Comparison of ENCODE assay signal across 17 cellular contexts in genomic region chr16:13510425-13511151, GRCh38.
A peak's percentile ranks its signal among the peaks of the same experiment; 100 is the strongest.
DNase-seq lines count a peak whose midpoint lies in the region; ATAC-seq, FAIRE-seq and TF ChIP-seq lines count a peak whose summit lies in the region.
"Had no signal": no experiment of that assay in that cellular context is flagged by ENCODE, and none has a peak within 500 bp of the region (broad histone marks: within the 10 kb centered on the region; RNA-seq: fewer than 3 reads in every experiment).

No MANE protein-coding gene starts in this region.

- in situ Hi-C loops in HepG2 (cut with HindIII; ENCODE audit: extremely low pct_ligation_motif_present, low pct_unique_long_range_greater_than_20kb): no loop called here

- no peaks in the 10 kb centered on the region for H3K36me3 Mint-ChIP-seq in CD14-positive monocyte
- H3K36me3 Mint-ChIP-seq in activated T-helper 17 cell treated with anti-CD3 and anti-CD28 coated beads, Interleukin-2, amount 50 U/mL, for 72 hours (ENCODE audit: low read depth): no peaks in the 10 kb centered on the region

- no peak overlapping the region for H3K4me3 ChIP-seq in H7 (ENCODE audit: insufficient read depth, low read depth, low read length)
- H3K4me3 ChIP-seq in HepG2 (replicated peaks in 1 of 3; ENCODE audit: insufficient read depth in 1 of 3, low read depth in 2 of 3, low read length in 3 of 3): no peak overlapping the region

- no peak overlapping the region for H3K27ac Mint-ChIP-seq in CD14-positive monocyte
- no peak overlapping the region for H3K27ac Mint-ChIP-seq in activated T-helper 17 cell treated with anti-CD3 and anti-CD28 coated beads, Interleukin-2, amount 50 U/mL, for 72 hours
- H3K27ac Mint-ChIP-seq: activated naive CD4-positive, alpha-beta T cell treated with anti-CD3 and anti-CD28 coated beads, Interleukin-2, amount 50 U/mL, for 72 hours had no signal

- H2AFZ ChIP-seq in HepG2 (ENCODE audit: low read length): no peak overlapping the region
- H2AFZ ChIP-seq: parathyroid adenoma had no signal

- no peaks in the 10 kb centered on the region for H3K4me1 Mint-ChIP-seq in CD14-positive monocyte
- no peaks in the 10 kb centered on the region for H3K4me1 Mint-ChIP-seq in activated T-helper 17 cell treated with anti-CD3 and anti-CD28 coated beads, Interleukin-2, amount 50 U/mL, for 72 hours

- no peak overlapping the region for H3K4me3 Mint-ChIP-seq in CD14-positive monocyte
- no peak overlapping the region for H3K4me3 Mint-ChIP-seq in activated T-helper 17 cell treated with anti-CD3 and anti-CD28 coated beads, Interleukin-2, amount 50 U/mL, for 72 hours

- H3K36me3 ChIP-seq in H7 (replicated peaks; ENCODE audit: control insufficient read depth, insufficient read depth, low read length): no peaks in the 10 kb centered on the region
- H3K36me3 ChIP-seq in HepG2 (replicated peaks in 1 of 2; ENCODE audit: control insufficient read depth in 1 of 2, insufficient read depth in 2 of 2, low read length in 2 of 2): no peaks in the 10 kb centered on the region

- H3K27me3 Mint-ChIP-seq in CD14-positive monocyte (ENCODE audit: low read depth in 3 of 3): peaks cover 0 to 2% (median 1%) of the 10 kb centered on the region in 3 donors
- no peaks in the 10 kb centered on the region for H3K27me3 Mint-ChIP-seq in activated T-helper 17 cell treated with anti-CD3 and anti-CD28 coated beads, Interleukin-2, amount 50 U/mL, for 72 hours

- FAIRE-seq in HepG2 (lab: Jason Lieb, UNC): peak; percentile 8
- FAIRE-seq: GM12891, keratinocyte had no signal

- no peak overlapping the region for H3K4me2 ChIP-seq in HepG2 (ENCODE audit: low read depth, low read length)

- intact Hi-C loops in CD14-positive monocyte (cut with micrococcal nuclease): no loop called here
- intact Hi-C loops in HepG2 (cut with micrococcal nuclease; ENCODE audit: unreplicated experiment): no loop called here
- intact Hi-C loops in sciatic nerve (cut with DNase I): no loop called here

- TF ChIP-seq POLR2A in HepG2 (IDR thresholded peaks at IDR 0.05; ENCODE audit: insufficient read depth in 1 of 2, low read depth in 2 of 2, low read length in 2 of 2): no peak

- no peaks in the 10 kb centered on the region for H3K27me3 ChIP-seq in H7 (ENCODE audit: control insufficient read depth, insufficient read depth, low read length)
- H3K27me3 ChIP-seq in HepG2 (ENCODE audit: control insufficient read depth in 1 of 2, insufficient read depth in 2 of 2, low read length in 2 of 2): 0 out of 5 replicates have a peak, but pooled peaks cover 0 to 3% of the 10 kb centered on the region in 2 experiments

- H4K20me1 ChIP-seq in HepG2 (ENCODE audit: insufficient read depth, low read length): no peaks in the 10 kb centered on the region

- H3K9me3 ChIP-seq in HepG2 (ENCODE audit: low read length): peaks cover 9% of the 10 kb centered on the region

- CTCF ChIA-PET in HepG2 (lab: Yijun Ruan, JAX; ENCODE audit: low intra/inter-chr PET ratio, low total read pairs): no interaction called here

- peak; percentile 29 for TF ChIP-seq CTCF in CD14-positive monocyte (IDR thresholded peaks at IDR 0.05)
- peak; percentile 52 for TF ChIP-seq CTCF in HepG2 (CRISPR knock-in tag; IDR thresholded peaks at IDR 0.05)

- peaks cover 2 to 16% (median 12%) of the 10 kb centered on the region in 7 donors for H3K9me3 Mint-ChIP-seq in CD14-positive monocyte
- peaks cover 15% of the 10 kb centered on the region for H3K9me3 Mint-ChIP-seq in activated T-helper 17 cell treated with anti-CD3 and anti-CD28 coated beads, Interleukin-2, amount 50 U/mL, for 72 hours

- H3K4me1 ChIP-seq in HepG2 (ENCODE audit: insufficient read depth, low read length): no peaks in the 10 kb centered on the region
- H3K4me1 ChIP-seq: parathyroid adenoma had no signal

- TF ChIP-seq EP300 in HepG2 (IDR thresholded peaks at IDR 0.05; ENCODE audit: low read depth in 2 of 2, low read length in 2 of 2) (no peak), HepG2 (CRISPR knock-in tag; IDR thresholded peaks at IDR 0.05; ENCODE audit: borderline replicate concordance) (no peak)

- POLR2A ChIA-PET in HepG2 (lab: Yijun Ruan, JAX): no interaction called here

- BruUV-seq in HepG2 (replicated peaks; lab: Mats Ljungman, UMichigan): no TSS peak

- 7% methylated on average over 5 of the region's 5 CpGs for WGBS in HepG2 (ENCODE audit: low lambda C conversion rate)

- no peak for DNase-seq in CD14-positive monocyte (ENCODE audit: low spot score)
- DNase-seq in H7: peak; percentile 12
- peak; percentile 6 for DNase-seq in RPMI8226
- DNase-seq in HepG2 (ENCODE audit: low spot score): peak; percentile 23
- DNase-seq in medulla oblongata (ENCODE audit: extremely low spot score): no peak
- DNase-seq in sciatic nerve (ENCODE audit: low spot score): no peak
- DNase-seq: activated CD8-positive, alpha-beta memory T cell treated with anti-CD3 and anti-CD28 coated beads, Interleukin-2, amount 50 U/mL, for 48 hours; DMS53; NCI-H1105 treated with DMSO at 0.1 percent for 48 hours; NCI-H226; substantia nigra had no signal

- no peak overlapping the region for H3K9ac ChIP-seq in HepG2 (ENCODE audit: insufficient read depth, low read depth, low read length)
- H3K9ac ChIP-seq: parathyroid adenoma had no signal

- no peak overlapping the region for H3K27ac ChIP-seq in HepG2 (ENCODE audit: extremely low read length, insufficient read depth, low read length)
- H3K27ac ChIP-seq: parathyroid adenoma had no signal

- TF ChIP-seq RAD21 in HepG2 (CRISPR knock-in tag; IDR thresholded peaks at IDR 0.05): no peak

- H3K79me2 ChIP-seq in HepG2 (ENCODE audit: insufficient read depth, low read length): no peaks in the 10 kb centered on the region
- H3K79me2 ChIP-seq: parathyroid adenoma had no signal

- peak; percentile 54; the same call in 1 of the 3 replicates for ATAC-seq in HepG2
- no peak for ATAC-seq in sciatic nerve
- ATAC-seq in activated T-helper 17 cell treated with anti-CD3 and anti-CD28 coated beads, Interleukin-2, amount 50 U/mL, for 72 hours (replicated peaks): no peak
- no peak for ATAC-seq in GM21360 (IDR thresholded peaks at IDR 0.05; ENCODE audit: unreplicated experiment)
- ATAC-seq: activated naive CD4-positive, alpha-beta T cell treated with anti-CD3 and anti-CD28 coated beads, Interleukin-2, amount 50 U/mL, for 72 hours had no signal

TF ChIP-seq in HepG2, 621 proteins besides CTCF, POLR2A, EP300 and RAD21 (continues in another document):
- TF ChIP-seq MBD4 (IDR thresholded peaks at IDR 0.05; ENCODE audit: borderline replicate concordance, low read length) (no peak), FOXM1 (CRISPR knock-in tag; IDR thresholded peaks at IDR 0.05) (no peak), CBX2 (IDR thresholded peaks at IDR 0.05; ENCODE audit: low read depth, low read length) (no peak), CBX2 (CRISPR knock-in tag; IDR thresholded peaks at IDR 0.05; ENCODE audit: low read depth) (no peak), RFX5 (IDR thresholded peaks at IDR 0.05; ENCODE audit: low read depth, low read length) (no peak), CBX5 (CRISPR knock-in tag; IDR thresholded peaks at IDR 0.05; ENCODE audit: borderline replicate concordance) (no peak), ZNF775 (CRISPR knock-in tag; IDR thresholded peaks at IDR 0.05; ENCODE audit: borderline replicate concordance) (no peak), MAFK (conservative IDR thresholded peaks at IDR 0.05 in 1 of 2, IDR thresholded peaks at IDR 0.05 in 1 of 2; ENCODE audit: low read length in 2 of 2) (peak; percentile 85 to 86), KLF15 (CRISPR knock-in tag; IDR thresholded peaks at IDR 0.05; ENCODE audit: borderline replicate concordance) (no peak), ZNF180 (CRISPR knock-in tag; IDR thresholded peaks at IDR 0.05; ENCODE audit: borderline replicate concordance, low read depth) (no peak), ZNF674 (CRISPR knock-in tag; IDR thresholded peaks at IDR 0.05; ENCODE audit: low read depth) (no peak), TRAFD1 (CRISPR knock-in tag; IDR thresholded peaks at IDR 0.05; ENCODE audit: borderline replicate concordance) (no peak), POLR2AphosphoS5 (IDR thresholded peaks at IDR 0.05; ENCODE audit: low read depth, low read length) (no peak), NR1H2 (CRISPR knock-in tag; IDR thresholded peaks at IDR 0.05; ENCODE audit: borderline replicate concordance, low read depth) (no peak), ZNF572 (CRISPR knock-in tag; IDR thresholded peaks at IDR 0.05) (no peak), TEF (CRISPR knock-in tag; IDR thresholded peaks at IDR 0.05) (no peak), HES4 (CRISPR knock-in tag; IDR thresholded peaks at IDR 0.05; ENCODE audit: borderline replicate concordance) (no peak), STAG1 (CRISPR knock-in tag; IDR thresholded peaks at IDR 0.05) (peak; percentile 25; the same call in 1 of the 2 replicates), DBP (CRISPR knock-in tag; IDR thresholded peaks at IDR 0.05; ENCODE audit: not compliant biosample characterization) (no peak), STAT5B (CRISPR knock-in tag; IDR thresholded peaks at IDR 0.05) (no peak), MAFF (IDR thresholded peaks at IDR 0.05; ENCODE audit: low read depth, low read length) (peak; percentile 75)

Comparison
In these comparisons a context has a peak if more than half of its experiments do, and no peak if none do; other contexts are left out.
1. DNase-seq: peak in H7 (single experiment), RPMI8226 (single experiment) and HepG2 (single experiment); none in CD14-positive monocyte (single experiment), medulla oblongata (single experiment) and sciatic nerve (single experiment).